In genomic region chr6:4336778-4337442, GRCh38 we compare ENCODE assay signal across 21 cellular contexts.
DNase-seq lines count a peak whose midpoint lies in the region; FAIRE-seq and TF ChIP-seq lines count a peak whose summit lies in the region.
"Had no signal": no experiment of that assay in that cellular context is flagged by ENCODE, and none has a peak within 500 bp of the region (broad histone marks: within the 10 kb centered on the region; RNA-seq: fewer than 3 reads in every experiment).

No MANE protein-coding gene starts in this region.

- H3K27ac ChIP-seq in osteoblast (ENCODE audit: low read depth, low read length) = no peak overlapping the region
- H3K27ac ChIP-seq: left lung, right atrium auricular region, thoracic aorta had no signal

- no peaks in the 10 kb centered on the region for H4K20me1 ChIP-seq in osteoblast (ENCODE audit: insufficient read depth, low read length)

- peaks cover 16% of the 10 kb centered on the region for H3K9me3 Mint-ChIP-seq in Caco-2 (ENCODE audit: unreplicated experiment)
- H3K9me3 Mint-ChIP-seq: activated T-helper 1 cell treated with anti-CD3 and anti-CD28 coated beads, Interleukin-12 subunit alpha, Interleukin-12 subunit beta, Interleukin-2, Interleukin-4 antibody, amounts not matched to agents 30 ng/mL and 10 ng/mL and 1 ng/mL, durations not matched to agents 14 hours and 24 hours and 36 hours; CD4-positive, alpha-beta T cell; effector memory CD8-positive, alpha-beta T cell; T-helper 2 cell treated with Interferon-gamma antibody and Interleukin-4, amounts not matched to agents 5 μg/mL and 100 μg/mL, for 36 hours had no signal

- peak; percentile 89 for FAIRE-seq in RCC 7860 (lab: Jason Lieb, UNC)
- FAIRE-seq: GM12892 had no signal

- peaks cover 6% of the 10 kb centered on the region for H3K9me3 ChIP-seq in Caco-2
- H3K9me3 ChIP-seq in osteoblast (ENCODE audit: low read depth, low read length) = no peaks in the 10 kb centered on the region
- H3K9me3 ChIP-seq: left lung, right atrium auricular region, thoracic aorta had no signal

- POLR2A ChIA-PET in Caco-2 (lab: Charles Lee) = no interaction called here

- H3K4me1 ChIP-seq in Caco-2 (peaks cover 6% of the 10 kb centered on the region; the same call in 1 of the 2 replicates), osteoblast (ENCODE audit: insufficient read depth, low read length) (no peaks in the 10 kb centered on the region)
- H3K4me1 ChIP-seq: left lung, right atrium auricular region had no signal

- DNase-seq in Caco-2 (peak; percentile 55 to 74), RCC 7860 (ENCODE audit: low spot score) (peak; percentile 82), islet precursor cell (peak; percentile 95), renal cortical epithelial cell (ENCODE audit: low read depth) (peak; percentile 86), NCI-H1092 treated with DMSO at 0.1 percent for 48 hours (lab: John Stamatoyannopoulos, UW) (no peak), KG1 (lab: John Stamatoyannopoulos, UW) (no peak), osteoblast (ENCODE audit: insufficient read length, low spot score, missing footprints) (no peak), GDM1 (lab: John Stamatoyannopoulos, UW) (no peak)
- DNase-seq: activated CD8-positive, alpha-beta memory T cell treated with anti-CD3 and anti-CD28 coated beads for 24 hours; CD4-positive, alpha-beta T cell; effector memory CD8-positive, alpha-beta T cell; left lung; NCI-H187; NCI-H2227 treated with DMSO at 0.1 percent for 48 hours; NCI-H82 had no signal

- H2AFZ ChIP-seq in osteoblast (ENCODE audit: low read length) = no peak overlapping the region

- no peak overlapping the region for H3K4me3 ChIP-seq in Caco-2 (ENCODE audit: low read depth, low read length)
- no peak overlapping the region for H3K4me3 ChIP-seq in osteoblast (ENCODE audit: insufficient read depth, low read length)
- H3K4me3 ChIP-seq: left lung, right atrium auricular region, thoracic aorta had no signal

- H3K27me3 ChIP-seq in Caco-2 (replicated peaks; ENCODE audit: control insufficient read depth, insufficient read depth, low read length) (no peaks in the 10 kb centered on the region), osteoblast (ENCODE audit: insufficient read depth, low read length) (no peaks in the 10 kb centered on the region)
- H3K27me3 ChIP-seq: left lung, right atrium auricular region had no signal

- no peak for TF ChIP-seq CTCF in Caco-2 (IDR thresholded peaks at IDR 0.05; ENCODE audit: insufficient read depth in 1 of 2, low read depth in 1 of 2, low read length in 1 of 2, severe bottlenecking in 1 of 2, unreplicated experiment in 1 of 2)
- TF ChIP-seq CTCF in osteoblast (IDR thresholded peaks at IDR 0.05; ENCODE audit: extremely low read depth, low read depth, low read length) = no peak

- H3K27ac Mint-ChIP-seq in Caco-2 (ENCODE audit: unreplicated experiment) = no peak overlapping the region
- H3K27ac Mint-ChIP-seq: activated naive CD8-positive, alpha-beta T cell; activated T-helper 1 cell treated with anti-CD3 and anti-CD28 coated beads, Interleukin-12 subunit alpha, Interleukin-12 subunit beta, Interleukin-2, Interleukin-4 antibody, amounts not matched to agents 30 ng/mL and 10 ng/mL and 1 ng/mL, durations not matched to agents 14 hours and 24 hours and 36 hours; CD4-positive, alpha-beta T cell; effector memory CD8-positive, alpha-beta T cell; T-helper 2 cell treated with Interferon-gamma antibody and Interleukin-4, amounts not matched to agents 5 μg/mL and 100 μg/mL, for 36 hours had no signal

- H3K79me2 ChIP-seq in osteoblast (ENCODE audit: insufficient read depth, low read length) = no peaks in the 10 kb centered on the region

- H3K4me3 Mint-ChIP-seq in Caco-2 (ENCODE audit: unreplicated experiment) = no peak overlapping the region
- H3K4me3 Mint-ChIP-seq: activated naive CD8-positive, alpha-beta T cell; activated T-helper 1 cell treated with anti-CD3 and anti-CD28 coated beads, Interleukin-12 subunit alpha, Interleukin-12 subunit beta, Interleukin-2, Interleukin-4 antibody, amounts not matched to agents 30 ng/mL and 10 ng/mL and 1 ng/mL, durations not matched to agents 14 hours and 24 hours and 36 hours; CD4-positive, alpha-beta T cell; effector memory CD8-positive, alpha-beta T cell; T-helper 2 cell treated with Interferon-gamma antibody and Interleukin-4, amounts not matched to agents 5 μg/mL and 100 μg/mL, for 36 hours had no signal

- H3K27me3 Mint-ChIP-seq in Caco-2 (ENCODE audit: insufficient read depth, unreplicated experiment) = no peaks in the 10 kb centered on the region

- CTCF ChIA-PET in Caco-2 (lab: Charles Lee) = no interaction called here

- no peak overlapping the region for H3K4me2 ChIP-seq in osteoblast (ENCODE audit: insufficient read depth, low read length)

- no TSS peak for BruUV-seq in Caco-2 (replicated peaks; lab: Mats Ljungman, UMichigan)

- H3K36me3 ChIP-seq in Caco-2 (ENCODE audit: control insufficient read depth, insufficient read depth, low read length) (no peaks in the 10 kb centered on the region), osteoblast (ENCODE audit: insufficient read depth, low read length) (no peaks in the 10 kb centered on the region)
- H3K36me3 ChIP-seq: left lung, right atrium auricular region, thoracic aorta had no signal

- intact Hi-C loops in Caco-2 (cut with micrococcal nuclease; ENCODE audit: unreplicated experiment) = no loop called here

- no peaks in the 10 kb centered on the region for H3K36me3 Mint-ChIP-seq in Caco-2 (ENCODE audit: insufficient read depth, unreplicated experiment)
- H3K36me3 Mint-ChIP-seq: activated naive CD8-positive, alpha-beta T cell had no signal

- H3K4me1 Mint-ChIP-seq in Caco-2 (ENCODE audit: low read depth, unreplicated experiment) = peaks cover 9% of the 10 kb centered on the region

Comparison
In these comparisons a context has a peak if more than half of its experiments do, and no peak if none do; other contexts are left out.
1. DNase-seq: peak in Caco-2 (2 of 2), RCC 7860 (single experiment), islet precursor cell (single experiment) and renal cortical epithelial cell (single experiment); none in NCI-H1092 treated with DMSO at 0.1 percent for 48 hours (single experiment), KG1 (single experiment), osteoblast (single experiment) and GDM1 (single experiment).